Comparison of ENCODE assay signal across 16 cellular contexts in genomic region chr7:131503639-131504038, GRCh38. TPM values are rescaled to one million over a fixed set of nuclear protein-coding genes. Genes with fewer than 3 reads are reported as not detected.
A peak's percentile ranks its signal among the peaks of the same experiment; 100 is the strongest.
DNase-seq lines count a peak whose midpoint lies in the region; ATAC-seq, FAIRE-seq and TF ChIP-seq lines count a peak whose summit lies in the region.
"Had no signal": no experiment of that assay in that cellular context is flagged by ENCODE, and none has a peak within 500 bp of the region (broad histone marks: within the 10 kb centered on the region; RNA-seq: fewer than 3 reads in every experiment).

No MANE protein-coding gene starts in this region.

- no peak overlapping the region for H2AFZ ChIP-seq in HCT116 (ENCODE audit: low read depth, low read length, poor library complexity, severe bottlenecking)
- H2AFZ ChIP-seq in K562 (ENCODE audit: low read depth, low read length): no peak overlapping the region
- no peak overlapping the region for H2AFZ ChIP-seq in hepatocyte

- H3K9ac ChIP-seq in HCT116 (ENCODE audit: low read length): no peak overlapping the region
- H3K9ac ChIP-seq in K562 (ENCODE audit: insufficient read depth in 1 of 2, low read depth in 2 of 2, low read length in 2 of 2): no peak overlapping the region

- H3K4me1 Mint-ChIP-seq in activated T-helper 1 cell treated with anti-CD3 and anti-CD28 coated beads, Interleukin-12 subunit alpha, Interleukin-12 subunit beta, Interleukin-2, Interleukin-4 antibody, amounts not matched to agents 30 ng/mL and 10 ng/mL and 1 ng/mL, durations not matched to agents 14 hours and 24 hours and 36 hours (ENCODE audit: low read depth): peaks cover 61% of the 10 kb centered on the region

- H3K4me3 ChIP-seq in HCT116 (replicated peaks in 1 of 2; ENCODE audit: low read depth in 1 of 2, low read length in 2 of 2): no peak overlapping the region
- H3K4me3 ChIP-seq in K562: no peak overlapping the region
- H3K4me3 ChIP-seq in hepatocyte: no peak overlapping the region
- H3K4me3 ChIP-seq in prostate gland: no peak overlapping the region
- H3K4me3 ChIP-seq: SJCRH30 had no signal

- H3K27me3 Mint-ChIP-seq in activated T-helper 1 cell treated with anti-CD3 and anti-CD28 coated beads, Interleukin-12 subunit alpha, Interleukin-12 subunit beta, Interleukin-2, Interleukin-4 antibody, amounts not matched to agents 30 ng/mL and 10 ng/mL and 1 ng/mL, durations not matched to agents 14 hours and 24 hours and 36 hours (ENCODE audit: insufficient read depth): peaks cover 3% of the 10 kb centered on the region

- no peak overlapping the region for H3K4me2 ChIP-seq in HCT116 (ENCODE audit: low read length)
- no peak overlapping the region for H3K4me2 ChIP-seq in K562 (ENCODE audit: insufficient read depth, low read length)
- no peak overlapping the region for H3K4me2 ChIP-seq in hepatocyte

- CTCF ChIA-PET in HCT116 (lab: Charles Lee): no interaction called here
- CTCF ChIA-PET in K562 (lab: Yijun Ruan, JAX; ENCODE audit: low intra/inter-chr PET ratio): no interaction called here
- CTCF ChIA-PET in GM10248 (lab: Yijun Ruan, JAX): interaction anchor here (0.9 to 5.4 kb wide), 5 partner anchors 9 to 671 kb away, joined by 3 to 59 read pairs (median 3); no protein-coding TSS in a partner anchor

- in situ Hi-C loops in K562 (cut with MboI): loop anchor here (10.0 kb wide), 1 partner anchor 151 kb away; no protein-coding TSS in a partner anchor

- H3K27me3 ChIP-seq in HCT116 (ENCODE audit: insufficient read depth, low read length) (no peaks in the 10 kb centered on the region), K562 (ENCODE audit: control insufficient read depth in 2 of 2, insufficient read depth in 2 of 2, low read length in 2 of 2) (peaks cover 19 to 34% of the 10 kb centered on the region in 2 experiments; a peak in 4 of 5 replicates), hepatocyte (no peaks in the 10 kb centered on the region), prostate gland (replicated peaks; ENCODE audit: insufficient read depth) (no peaks in the 10 kb centered on the region)
- H3K27me3 ChIP-seq: SJCRH30 had no signal

- no peak for TF ChIP-seq RAD21 in HCT116 (IDR thresholded peaks at IDR 0.05; ENCODE audit: low read depth)
- no peak for TF ChIP-seq RAD21 in K562 (CRISPR knock-in tag; conservative IDR thresholded peaks at IDR 0.05 in 1 of 2, IDR thresholded peaks at IDR 0.05 in 1 of 2)

- intact Hi-C loops in HCT116 (cut with micrococcal nuclease) (no loop called here), K562 (cut with micrococcal nuclease) (no loop called here), prostate gland (cut with DNase I) (loop anchor here (10.0 kb wide), 1 partner anchor 399 kb away; no protein-coding TSS in a partner anchor)
- intact Hi-C loops in activated T-helper 1 cell treated with anti-CD3 and anti-CD28 coated beads, Interleukin-12 subunit alpha, Interleukin-12 subunit beta, Interleukin-2, Interleukin-4 antibody, amounts not matched to agents 30 ng/mL and 10 ng/mL and 1 ng/mL, durations not matched to agents 14 hours and 24 hours and 36 hours (cut with micrococcal nuclease): loop anchor here (5.0 kb wide), 3 partner anchors 176 to 316 kb away; partner anchors contain the start of gene MKLN1

- BruUV-seq in HCT116 (replicated peaks; lab: Mats Ljungman, UMichigan): no TSS peak
- BruUV-seq in K562 (replicated peaks; lab: Mats Ljungman, UMichigan): no TSS peak

- H3K9me3 ChIP-seq in HCT116 (ENCODE audit: control insufficient read depth in 1 of 2, insufficient read depth in 1 of 2, low read depth in 1 of 2, low read length in 2 of 2) (no peaks in the 10 kb centered on the region), K562 (replicated peaks; ENCODE audit: control insufficient read depth, insufficient read depth, low read depth, low read length) (no peaks in the 10 kb centered on the region), hepatocyte (ENCODE audit: low read depth) (no peaks in the 10 kb centered on the region), prostate gland (no peaks in the 10 kb centered on the region)
- H3K9me3 ChIP-seq: SJCRH30 had no signal

- ATAC-seq in HCT116 (no peak), K562 (no peak)
- ATAC-seq: activated CD4-positive, CD25-positive, alpha-beta regulatory T cell treated with anti-CD3 and anti-CD28 coated beads, Interleukin-2, amount 50 U/mL, for 24 hours; naive thymus-derived CD4-positive, alpha-beta T cell had no signal

- RAD21 ChIA-PET in HCT116 (lab: Charles Lee; ENCODE audit: low non-redundant PET in 1 of 2, low total read pairs in 2 of 2, uncharacterized antibody in 2 of 2, unreplicated experiment in 2 of 2): no interaction called here

- H3K36me3 ChIP-seq in HCT116 (ENCODE audit: control insufficient read depth in 1 of 2, insufficient read depth in 2 of 2, low read length in 2 of 2) (peaks cover 3% of the 10 kb centered on the region in 2 experiments; a peak in 2 of 4 replicates), K562 (ENCODE audit: control insufficient read depth, insufficient read depth, low read length) (no peaks in the 10 kb centered on the region), hepatocyte (replicated peaks; ENCODE audit: insufficient read depth, low read depth) (no peaks in the 10 kb centered on the region), prostate gland (no peaks in the 10 kb centered on the region)

- no peak overlapping the region for H3K27ac Mint-ChIP-seq in activated T-helper 1 cell treated with anti-CD3 and anti-CD28 coated beads, Interleukin-12 subunit alpha, Interleukin-12 subunit beta, Interleukin-2, Interleukin-4 antibody, amounts not matched to agents 30 ng/mL and 10 ng/mL and 1 ng/mL, durations not matched to agents 14 hours and 24 hours and 36 hours
- H3K27ac Mint-ChIP-seq: T-helper 2 cell treated with Interferon-gamma antibody and Interleukin-4, amounts not matched to agents 5 μg/mL and 100 μg/mL, for 36 hours had no signal

- H3K9me2 ChIP-seq in HCT116 (ENCODE audit: insufficient read depth) (no peaks in the 10 kb centered on the region), hepatocyte (replicated peaks; ENCODE audit: insufficient read depth) (no peaks in the 10 kb centered on the region)

- POLR2A ChIA-PET in HCT116 (lab: Charles Lee) (no interaction called here), K562 (lab: Yijun Ruan, JAX) (interaction anchor here (0.6 to 1.7 kb wide), 6 partner anchors 8 to 507 kb away, joined by 3 to 9 read pairs (median 4); no protein-coding TSS in a partner anchor), GM10248 (lab: Yijun Ruan, JAX) (no interaction called here)

- FAIRE-seq in K562 (lab: Jason Lieb, UNC) (no peak), GM12891 (lab: Jason Lieb, UNC) (no peak)

- no peaks in the 10 kb centered on the region for H3K9me3 Mint-ChIP-seq in activated T-helper 1 cell treated with anti-CD3 and anti-CD28 coated beads, Interleukin-12 subunit alpha, Interleukin-12 subunit beta, Interleukin-2, Interleukin-4 antibody, amounts not matched to agents 30 ng/mL and 10 ng/mL and 1 ng/mL, durations not matched to agents 14 hours and 24 hours and 36 hours
- H3K9me3 Mint-ChIP-seq: HFFc6; T-helper 2 cell treated with Interferon-gamma antibody and Interleukin-4, amounts not matched to agents 5 μg/mL and 100 μg/mL, for 36 hours had no signal

- H3K79me2 ChIP-seq in HCT116 (ENCODE audit: insufficient read depth, low read length) (no peaks in the 10 kb centered on the region), K562 (ENCODE audit: control insufficient read depth, insufficient read depth, low read length) (no peaks in the 10 kb centered on the region), hepatocyte (no peaks in the 10 kb centered on the region)

- no peak for TF ChIP-seq CTCF in HCT116 (IDR thresholded peaks at IDR 0.05 in 2 of 3, conservative IDR thresholded peaks at IDR 0.05 in 1 of 3; ENCODE audit: borderline replicate concordance in 1 of 3, insufficient read depth in 1 of 3, low read depth in 2 of 3, low read length in 2 of 3)
- TF ChIP-seq CTCF in K562 (IDR thresholded peaks at IDR 0.05 in 2 of 3, conservative IDR thresholded peaks at IDR 0.05 in 1 of 3; ENCODE audit: insufficient read depth in 2 of 3, low read depth in 1 of 3, low read length in 3 of 3): no peak
- no peak for TF ChIP-seq CTCF in hepatocyte (IDR thresholded peaks at IDR 0.05; ENCODE audit: poor library complexity)
- no peak for TF ChIP-seq CTCF in prostate gland (IDR thresholded peaks at IDR 0.05)
- no peak for TF ChIP-seq CTCF in GM10248 (IDR thresholded peaks at IDR 0.05; ENCODE audit: control extremely low read depth, extremely low read depth, low read depth, missing control alignments)

- DNase-seq in HCT116 (ENCODE audit: low read depth, low spot score): no peak
- no peak for DNase-seq in K562 (ENCODE audit: extremely low read depth in 1 of 4, low spot score in 3 of 4)
- DNase-seq in hepatocyte (ENCODE audit: low spot score): no peak
- DNase-seq in prostate gland (ENCODE audit: low spot score): no peak
- DNase-seq in NCI-H2029 treated with DMSO at 0.1 percent for 48 hours (lab: John Stamatoyannopoulos, UW): no peak
- DNase-seq in GM10248 (ENCODE audit: extremely low spot score): no peak
- no peak for DNase-seq in GM12891 (ENCODE audit: insufficient read length, low spot score)
- DNase-seq in activated T-helper 1 cell treated with anti-CD3 and anti-CD28 coated beads, Interleukin-12 subunit alpha, Interleukin-12 subunit beta, Interleukin-2, Interleukin-4 antibody, amounts not matched to agents 30 ng/mL and 10 ng/mL and 1 ng/mL, durations not matched to agents 14 hours and 24 hours and 36 hours (ENCODE audit: low spot score): no peak
- DNase-seq: activated effector memory CD4-positive, alpha-beta T cell treated with Interleukin-2 at 50 U/mL for 16 hours; amniotic stem cell; naive thymus-derived CD4-positive, alpha-beta T cell; stimulated activated naive CD4-positive, alpha-beta T cell treated with Interleukin-2 at 50 U/mL for 16 hours had no signal

- no peak overlapping the region for H3K27ac ChIP-seq in HCT116 (ENCODE audit: low read depth, low read length)
- H3K27ac ChIP-seq in K562 (ENCODE audit: extremely low read depth, low read depth, low read length): no peak overlapping the region
- peak overlapping the region; percentile 60 for H3K27ac ChIP-seq in hepatocyte
- H3K27ac ChIP-seq in prostate gland: peak overlapping the region; percentile 36 to 41
- H3K27ac ChIP-seq: SJCRH30 had no signal

- H3K4me1 ChIP-seq in HCT116 (ENCODE audit: control insufficient read depth in 1 of 2, insufficient read depth in 2 of 2, low read length in 2 of 2) (peaks cover 0 to 5% of the 10 kb centered on the region in 2 experiments; a peak in 1 of 4 replicates), K562 (replicated peaks in 1 of 2; ENCODE audit: control insufficient read depth in 2 of 2, insufficient read depth in 2 of 2, low read length in 2 of 2) (peaks cover 2 to 12% of the 10 kb centered on the region in 2 experiments; a peak in 2 of 5 replicates), hepatocyte (ENCODE audit: insufficient read depth) (peaks cover 10% of the 10 kb centered on the region), prostate gland (replicated peaks) (no peaks in the 10 kb centered on the region)

- H3K4me3 Mint-ChIP-seq in activated T-helper 1 cell treated with anti-CD3 and anti-CD28 coated beads, Interleukin-12 subunit alpha, Interleukin-12 subunit beta, Interleukin-2, Interleukin-4 antibody, amounts not matched to agents 30 ng/mL and 10 ng/mL and 1 ng/mL, durations not matched to agents 14 hours and 24 hours and 36 hours: no peak overlapping the region
- H3K4me3 Mint-ChIP-seq: HFFc6; naive thymus-derived CD4-positive, alpha-beta T cell; T-helper 2 cell treated with Interferon-gamma antibody and Interleukin-4, amounts not matched to agents 5 μg/mL and 100 μg/mL, for 36 hours had no signal

- H3K9me1 ChIP-seq in K562 (ENCODE audit: control insufficient read depth, insufficient read depth, low read length): peaks cover 4% of the 10 kb centered on the region

- WGBS in K562 (ENCODE audit: insufficient coverage, low coverage, missing lambda C conversion rate): 12% methylated on average over 6 of the region's 6 CpGs
- WGBS in hepatocyte (ENCODE audit: low lambda C conversion rate, missing lambda C conversion rate): 77% methylated on average over 6 of the region's 6 CpGs
- WGBS in prostate gland: 61% methylated on average over 6 of the region's 6 CpGs

- TF ChIP-seq POLR2A in HCT116 (IDR thresholded peaks at IDR 0.05; ENCODE audit: borderline replicate concordance, extremely low read depth, insufficient read depth, insufficient read length) (no peak), K562 (conservative IDR thresholded peaks at IDR 0.05) (peak; percentile 12; the same call in 1 of the 2 replicates), prostate gland (IDR thresholded peaks at IDR 0.05) (no peak), GM12891 (IDR thresholded peaks at IDR 0.05; ENCODE audit: low read depth, low read length) (no peak)

- H4K20me1 ChIP-seq in HCT116 (ENCODE audit: insufficient read depth) (no peaks in the 10 kb centered on the region), K562 (replicated peaks; ENCODE audit: control insufficient read depth, insufficient read depth, low read length) (peaks cover 33% of the 10 kb centered on the region), hepatocyte (ENCODE audit: insufficient read depth, poor library complexity, severe bottlenecking) (no peaks in the 10 kb centered on the region)

- TF ChIP-seq EP300 in K562 (IDR thresholded peaks at IDR 0.05; ENCODE audit: low read length): no peak

- H3K36me3 Mint-ChIP-seq in activated T-helper 1 cell treated with anti-CD3 and anti-CD28 coated beads, Interleukin-12 subunit alpha, Interleukin-12 subunit beta, Interleukin-2, Interleukin-4 antibody, amounts not matched to agents 30 ng/mL and 10 ng/mL and 1 ng/mL, durations not matched to agents 14 hours and 24 hours and 36 hours (ENCODE audit: low read depth): peaks cover 2% of the 10 kb centered on the region

RNA-seq across cellular contexts. Expression of gene PODXL, which starts 52.8 kb away (rescaled TPM):
- total RNA-seq in HCT116 (2021; ENCODE audit: unreplicated experiment) (37.5 TPM), K562 (2014; rRNA removed) (0.05 and 0.16 TPM in 2 replicates), K562 (2014; rRNA removed; fragmentation: Illumina TruSeq; extraction: Trizol) (0.07 and 0.10 TPM in 2 replicates), K562 (2015; rRNA removed; fragmentation: Illumina TruSeq; extraction: Trizol) (0.15 and 0.18 TPM in 2 replicates), K562 (2021) (0.51 and 0.67 TPM in 2 replicates), hepatocyte (52.8 and 77.3 TPM in 2 replicates), prostate gland (10 to 100 TPM; 17.7 to 19.4 TPM)
- 27.1 and 29.8 TPM in 2 replicates for polyA plus RNA-seq in HCT116 (2012)
- total RNA-seq in K562 (2011; cell fraction: chromatin; rRNA removed; ENCODE audit: low replicate concordance): 0.26 and 0.39 TPM in 2 replicates
- total RNA-seq in K562 (2011; cell fraction: nucleolus; rRNA removed): 0.50 and 0.79 TPM in 2 replicates
- 0.37 and 0.76 TPM in 2 replicates for total RNA-seq in K562 (2011; cell fraction: nucleoplasm; rRNA removed)
- polyA plus RNA-seq in K562 (2011; rRNA removed) (0.07 and 0.24 TPM in 2 replicates), K562 (2014; fragmentation: Illumina TruSeq; extraction: Trizol) (0.07 and 0.21 TPM in 2 replicates), K562 (2014; fragmentation: Nextera tagmentation; extraction: Ambion mirVana) (under 1 TPM; 0.01 to 0.03 TPM), K562 (2014; rRNA removed) (0.03 and 0.73 TPM in 2 replicates), hepatocyte (84.1 and 99.2 TPM in 2 replicates)
- polyA plus RNA-seq in K562 (2011; cell fraction: cytosol; rRNA removed): 0.10 and 0.16 TPM in 2 replicates
- polyA plus RNA-seq in K562 (2011; cell fraction: nucleus; rRNA removed): 0.38 and 0.45 TPM in 2 replicates
- 0.17 and 0.22 TPM in 2 replicates for polyA plus RNA-seq in K562 (2012)
- 0.24 and 0.39 TPM in 2 replicates for polyA minus RNA-seq in K562 (2011; rRNA and poly(A)+ RNA removed)
- 1.8 and 2.1 TPM in 2 replicates for polyA minus RNA-seq in K562 (2011; cell fraction: cytosol; rRNA and poly(A)+ RNA removed)
- 0.54 and 0.56 TPM in 2 replicates for polyA minus RNA-seq in K562 (2011; cell fraction: nucleus; rRNA and poly(A)+ RNA removed)
- polyA plus RNA-seq in GM12891 (2012; ENCODE audit: low read depth, missing spikeins): 0.40 TPM
- 0.75 and 1.3 TPM in 2 replicates for total RNA-seq in activated T-helper 1 cell treated with anti-CD3 and anti-CD28 coated beads, Interleukin-12 subunit alpha, Interleukin-12 subunit beta, Interleukin-2, Interleukin-4 antibody, amounts not matched to agents 30 ng/mL and 10 ng/mL and 1 ng/mL, durations not matched to agents 14 hours and 24 hours and 36 hours

Comparison
In these comparisons a context has a peak if more than half of its experiments do, and no peak if none do; other contexts are left out.
1. H3K27ac ChIP-seq: peak in hepatocyte (single experiment) and prostate gland (2 of 2); none in HCT116 (single experiment) and K562 (single experiment).
2. intact Hi-C loops: an anchor here in prostate gland (10.0 kb wide) and activated T-helper 1 cell treated with anti-CD3 and anti-CD28 coated beads, Interleukin-12 subunit alpha, Interleukin-12 subunit beta, Interleukin-2, Interleukin-4 antibody, amounts not matched to agents 30 ng/mL and 10 ng/mL and 1 ng/mL, durations not matched to agents 14 hours and 24 hours and 36 hours (5.0 kb wide); none called in HCT116 and K562.
3. Of the 22 proteins assayed by ChIP-seq in both K562 and HCT116: peak only in K562: POLR2A; only in HCT116: POLR2AphosphoS5; in both: none; in neither: 20.